1 cellular context compared by ENCODE assay signal in genomic region chr19:50896591-50897190, GRCh38.
TF ChIP-seq lines count a peak whose summit lies in the region.

No MANE protein-coding gene starts in this region.

TF ChIP-seq in GM23338, 12 proteins besides CTCF, POLR2A, EP300 and RAD21 (continued from another document):
- TF ChIP-seq ZNF462 (CRISPR knock-in tag; IDR thresholded peaks at IDR 0.05): no peak
- TF ChIP-seq POLR2AphosphoS5 (IDR thresholded peaks at IDR 0.05; ENCODE audit: low read depth): no peak
TF ChIP-seq in GM23338: peak in this region for 0.
